Comparison of ENCODE assay signal across 1 cellular context in genomic region chr19:18543814-18544475, GRCh38.
TF ChIP-seq lines count a peak whose summit lies in the region.

No MANE protein-coding gene starts in this region.

TF ChIP-seq in IMR-90, 13 proteins besides CTCF, POLR2A, EP300 and RAD21:
- TF ChIP-seq, protein P1, sequence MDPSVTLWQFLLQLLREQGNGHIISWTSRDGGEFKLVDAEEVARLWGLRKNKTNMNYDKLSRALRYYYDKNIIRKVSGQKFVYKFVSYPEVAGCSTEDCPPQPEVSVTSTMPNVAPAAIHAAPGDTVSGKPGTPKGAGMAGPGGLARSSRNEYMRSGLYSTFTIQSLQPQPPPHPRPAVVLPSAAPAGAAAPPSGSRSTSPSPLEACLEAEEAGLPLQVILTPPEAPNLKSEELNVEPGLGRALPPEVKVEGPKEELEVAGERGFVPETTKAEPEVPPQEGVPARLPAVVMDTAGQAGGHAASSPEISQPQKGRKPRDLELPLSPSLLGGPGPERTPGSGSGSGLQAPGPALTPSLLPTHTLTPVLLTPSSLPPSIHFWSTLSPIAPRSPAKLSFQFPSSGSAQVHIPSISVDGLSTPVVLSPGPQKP (IDR thresholded peaks at IDR 0.05; ENCODE audit: borderline replicate concordance, low read depth, low read length), result no peak
- TF ChIP-seq BHLHE40 (IDR thresholded peaks at IDR 0.05; ENCODE audit: low read depth, low read length) (no peak), FOS (IDR thresholded peaks at IDR 0.05; ENCODE audit: low read depth, low read length) (no peak), CHD1 (IDR thresholded peaks at IDR 0.05; ENCODE audit: low read depth, low read length) (no peak), MXI1 (IDR thresholded peaks at IDR 0.05; ENCODE audit: borderline replicate concordance, low read depth, low read length) (no peak), CEBPB (IDR thresholded peaks at IDR 0.05; ENCODE audit: low read depth, low read length) (no peak), SMC3 (IDR thresholded peaks at IDR 0.05; ENCODE audit: low read depth, low read length) (no peak), MAFK (IDR thresholded peaks at IDR 0.05; ENCODE audit: low read depth, low read length) (no peak), RCOR1 (IDR thresholded peaks at IDR 0.05; ENCODE audit: insufficient replicate concordance, low read length) (no peak), NFE2L2 (IDR thresholded peaks at IDR 0.05; ENCODE audit: low read depth, low read length) (no peak)
- TF ChIP-seq, protein P2, sequence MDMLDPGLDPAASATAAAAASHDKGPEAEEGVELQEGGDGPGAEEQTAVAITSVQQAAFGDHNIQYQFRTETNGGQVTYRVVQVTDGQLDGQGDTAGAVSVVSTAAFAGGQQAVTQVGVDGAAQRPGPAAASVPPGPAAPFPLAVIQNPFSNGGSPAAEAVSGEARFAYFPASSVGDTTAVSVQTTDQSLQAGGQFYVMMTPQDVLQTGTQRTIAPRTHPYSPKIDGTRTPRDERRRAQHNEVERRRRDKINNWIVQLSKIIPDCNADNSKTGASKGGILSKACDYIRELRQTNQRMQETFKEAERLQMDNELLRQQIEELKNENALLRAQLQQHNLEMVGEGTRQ (IDR thresholded peaks at IDR 0.05; ENCODE audit: low read depth, low read length), result no peak
